ENCODE assay signal across 8 cellular contexts in the genomic region with DNA sequence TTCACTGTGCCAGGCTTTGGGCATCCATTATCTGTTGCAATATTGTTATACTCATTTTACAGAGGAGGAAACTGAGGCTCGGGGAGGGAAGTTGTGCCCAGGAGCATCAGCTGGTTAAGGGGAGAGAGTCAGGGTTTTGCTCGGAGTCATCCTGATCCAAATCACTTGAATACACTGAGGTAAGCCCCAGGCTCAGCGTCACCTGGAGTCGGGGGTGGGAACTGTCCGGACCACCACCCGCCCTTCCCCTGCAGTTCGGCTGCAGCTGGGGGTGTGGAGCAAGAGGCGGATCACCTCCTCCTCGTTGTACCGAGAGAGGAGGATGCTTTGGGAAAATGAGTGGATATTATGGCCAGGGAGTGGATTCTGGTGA. TPM values are rescaled to one million over a fixed set of nuclear protein-coding genes. Genes with fewer than 3 reads are reported as not detected.
DNase-seq lines count a peak whose midpoint lies in the region; ATAC-seq lines count a peak whose summit lies in the region.

No MANE protein-coding gene starts in this region.

- H3K4ac ChIP-seq in mesendoderm (ENCODE audit: low read depth, low read length), result no peak overlapping the region

- no peak overlapping the region for H2AK5ac ChIP-seq in mesendoderm (ENCODE audit: low read length)

- no peak overlapping the region for H2BK15ac ChIP-seq in mesendoderm (replicated peaks; ENCODE audit: low read depth)

- no peaks in the 10 kb centered on the region for H3K9me3 Mint-ChIP-seq in activated T-cell treated with anti-CD3 and anti-CD28 coated beads, Interleukin-2, amount 50 U/mL, for 72 hours

- H3K27me3 ChIP-seq in mesendoderm (ENCODE audit: insufficient read depth, low read length, poor library complexity), result peaks cover 11% of the 10 kb centered on the region

- no peak overlapping the region for H3K4me3 ChIP-seq in mesendoderm (ENCODE audit: low read length)
- H3K4me3 ChIP-seq in urinary bladder (ENCODE audit: low read depth, low read length), result peak overlapping the region; percentile 32

- no peak overlapping the region for H4K8ac ChIP-seq in mesendoderm (ENCODE audit: low read depth, low read length)

- peak overlapping the region; percentile 72 to 76 for H3K4me3 Mint-ChIP-seq in activated T-cell treated with anti-CD3 and anti-CD28 coated beads, Interleukin-2, amount 50 U/mL, for 72 hours

- no peaks in the 10 kb centered on the region for H3K79me1 ChIP-seq in mesendoderm (ENCODE audit: low read length)

- peaks cover 52% of the 10 kb centered on the region for H3K27me3 Mint-ChIP-seq in activated T-cell treated with anti-CD3 and anti-CD28 coated beads, Interleukin-2, amount 50 U/mL, for 72 hours (ENCODE audit: low read depth)

- H3K4me1 ChIP-seq in mesendoderm (ENCODE audit: control insufficient read depth, low read depth, low read length) (no peaks in the 10 kb centered on the region), urinary bladder (ENCODE audit: insufficient read depth) (no peaks in the 10 kb centered on the region)

- H3K27ac Mint-ChIP-seq in activated T-cell treated with anti-CD3 and anti-CD28 coated beads, Interleukin-2, amount 50 U/mL, for 72 hours, result no peak overlapping the region

- H2BK120ac ChIP-seq in mesendoderm (ENCODE audit: low read depth, low read length), result no peak overlapping the region

- H3K36me3 ChIP-seq in mesendoderm (ENCODE audit: control insufficient read depth, insufficient read depth, low read length), result no peaks in the 10 kb centered on the region
- H3K36me3 ChIP-seq in urinary bladder (ENCODE audit: insufficient read depth), result no peaks in the 10 kb centered on the region

- H3K79me2 ChIP-seq in mesendoderm (ENCODE audit: control insufficient read depth, insufficient read depth, low read length), result no peaks in the 10 kb centered on the region

- no peak overlapping the region for H3K56ac ChIP-seq in mesendoderm (ENCODE audit: low read length)

- DNase-seq in activated T-cell treated with anti-CD3 and anti-CD28 coated beads, Interleukin-2, amount 50 U/mL, for 72 hours, result no peak
- no peak for DNase-seq in activated T-cell treated with anti-CD3 and anti-CD28 coated beads, Interleukin-2, amount 50 U/mL, for 48 hours
- peak; percentile 71 for DNase-seq in mesendoderm
- DNase-seq in activated CD8-positive, alpha-beta memory T cell treated with anti-CD3 and anti-CD28 coated beads, Interleukin-2, amount 50 U/mL, for 4 hours, result no peak
- DNase-seq in D341Med (ENCODE audit: low spot score), result no peak

- no peaks in the 10 kb centered on the region for H3K36me3 Mint-ChIP-seq in activated T-cell treated with anti-CD3 and anti-CD28 coated beads, Interleukin-2, amount 50 U/mL, for 72 hours (ENCODE audit: insufficient read depth in 2 of 2)

- peak overlapping the region; percentile 67 for H3K27ac ChIP-seq in cingulate gyrus (ENCODE audit: low read depth, low read length)
- no peak overlapping the region for H3K27ac ChIP-seq in mesendoderm (ENCODE audit: low read depth, low read length)
- H3K27ac ChIP-seq in urinary bladder (ENCODE audit: low read depth), result no peak overlapping the region

- no peak overlapping the region for H4K5ac ChIP-seq in mesendoderm (ENCODE audit: low read length)

- no peak overlapping the region for H2BK5ac ChIP-seq in mesendoderm (ENCODE audit: low read length)

- peak in 1 of 2 donors; percentile 43 for ATAC-seq in activated T-cell treated with anti-CD3 and anti-CD28 coated beads, Interleukin-2, amount 50 U/mL, for 72 hours (replicated peaks in 1 of 2)
- no peak for ATAC-seq in GM19035 (IDR thresholded peaks at IDR 0.05; ENCODE audit: unreplicated experiment)

- H3K4me2 ChIP-seq in mesendoderm (ENCODE audit: low read length), result peak overlapping the region; percentile 53

- no peak overlapping the region for H3K18ac ChIP-seq in mesendoderm (ENCODE audit: low read length)

- H3K9ac ChIP-seq in mesendoderm (ENCODE audit: low read length), result no peak overlapping the region

- peaks cover 12% of the 10 kb centered on the region for H3K4me1 Mint-ChIP-seq in activated T-cell treated with anti-CD3 and anti-CD28 coated beads, Interleukin-2, amount 50 U/mL, for 72 hours (ENCODE audit: low read depth)

- no peak overlapping the region for H3K23ac ChIP-seq in mesendoderm (ENCODE audit: low read length)

- no CpG with 5 or more reads among the region's 10 CpGs for WGBS in mesendoderm (ENCODE audit: extremely low coverage, insufficient coverage, low lambda C conversion rate)
- WGBS in urinary bladder, result under 1% methylated on average over 10 of the region's 10 CpGs

RNA-seq across cellular contexts. Expression of a gene that starts 0.6 kb away (rescaled TPM):
- 1 to 10 TPM; 4.6 TPM for total RNA-seq in activated T-cell treated with anti-CD3 and anti-CD28 coated beads, Interleukin-2, amount 50 U/mL, for 72 hours
- polyA plus RNA-seq in mesendoderm (2013, experiment 1 of 2), result 0.03 TPM
- polyA plus RNA-seq in mesendoderm (2013, experiment 2 of 2), result 0.04 TPM
- 19.0 TPM for total RNA-seq in urinary bladder
- polyA plus RNA-seq in urinary bladder, result 6.3 TPM
